In the genomic region with DNA sequence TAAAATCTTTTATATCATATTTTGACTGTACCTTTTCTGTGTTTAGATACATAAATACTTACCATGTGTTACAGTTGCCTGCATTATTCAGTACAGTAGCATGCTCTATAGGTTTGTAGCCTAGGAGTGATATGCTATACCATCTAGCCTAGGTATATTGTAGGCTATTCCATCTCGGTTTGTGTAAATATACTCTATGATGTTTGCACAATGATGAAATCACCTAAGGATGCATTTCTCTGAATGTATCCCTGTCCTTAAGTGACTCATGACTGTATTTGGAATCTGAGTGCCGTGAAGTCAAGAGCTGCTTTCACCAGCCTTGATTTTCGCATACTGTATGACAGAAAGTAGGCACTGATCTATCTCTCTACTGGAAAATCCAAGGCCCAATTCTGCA, we compare ENCODE assay signal across 1 cellular context.
A peak's percentile ranks its signal among the peaks of the same experiment; 100 is the strongest.
TF ChIP-seq lines count a peak whose summit lies in the region.

No MANE protein-coding gene starts in this region.

TF ChIP-seq in HepG2, 621 proteins besides CTCF, POLR2A, EP300 and RAD21 (continued from another document and continues in another):
- TF ChIP-seq ZNF281 (CRISPR knock-in tag; IDR thresholded peaks at IDR 0.05; ENCODE audit: borderline replicate concordance): peak; percentile 9; the same call in 1 of the 2 replicates
- no peak for TF ChIP-seq ZBTB7B (CRISPR knock-in tag; IDR thresholded peaks at IDR 0.05)
- TF ChIP-seq ZKSCAN8 (CRISPR knock-in tag; IDR thresholded peaks at IDR 0.05; ENCODE audit: borderline replicate concordance): peak; percentile 90; the same call in 1 of the 2 replicates
- no peak; the same call in 1 of the 2 replicates for TF ChIP-seq TBX2 (CRISPR knock-in tag; IDR thresholded peaks at IDR 0.05; ENCODE audit: borderline replicate concordance)
- peak; percentile 81; the same call in 1 of the 2 replicates for TF ChIP-seq ZNF12 (CRISPR knock-in tag; IDR thresholded peaks at IDR 0.05)
- TF ChIP-seq TARDBP (CRISPR knock-in tag; IDR thresholded peaks at IDR 0.05): peak; percentile 87
- peak; percentile 76; the same call in 1 of the 2 replicates for TF ChIP-seq HMG20B (CRISPR knock-in tag; conservative IDR thresholded peaks at IDR 0.05)
- peak; percentile 84 for TF ChIP-seq FOXP4 (CRISPR knock-in tag; IDR thresholded peaks at IDR 0.05)
- TF ChIP-seq ATF4 (CRISPR knock-in tag; IDR thresholded peaks at IDR 0.05): peak in 1 of 2 experiments; percentile 93; a peak in 2 of 4 replicates
- TF ChIP-seq KAT8 (CRISPR knock-in tag; IDR thresholded peaks at IDR 0.05): peak; percentile 69; the same call in 1 of the 2 replicates
- TF ChIP-seq, protein P1, sequence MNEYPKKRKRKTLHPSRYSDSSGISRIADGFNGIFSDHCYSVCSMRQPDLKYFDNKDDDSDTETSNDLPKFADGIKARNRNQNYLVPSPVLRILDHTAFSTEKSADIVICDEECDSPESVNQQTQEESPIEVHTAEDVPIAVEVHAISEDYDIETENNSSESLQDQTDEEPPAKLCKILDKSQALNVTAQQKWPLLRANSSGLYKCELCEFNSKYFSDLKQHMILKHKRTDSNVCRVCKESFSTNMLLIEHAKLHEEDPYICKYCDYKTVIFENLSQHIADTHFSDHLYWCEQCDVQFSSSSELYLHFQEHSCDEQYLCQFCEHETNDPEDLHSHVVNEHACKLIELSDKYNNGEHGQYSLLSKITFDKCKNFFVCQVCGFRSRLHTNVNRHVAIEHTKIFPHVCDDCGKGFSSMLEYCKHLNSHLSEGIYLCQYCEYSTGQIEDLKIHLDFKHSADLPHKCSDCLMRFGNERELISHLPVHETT (CRISPR knock-in tag; conservative IDR thresholded peaks at IDR 0.05): 0 out of 2 replicates have a peak, but pooled peaks have one; percentile 33
- TF ChIP-seq ATF3 (CRISPR knock-in tag; IDR thresholded peaks at IDR 0.05): peak; percentile 95
- TF ChIP-seq, protein P2, sequence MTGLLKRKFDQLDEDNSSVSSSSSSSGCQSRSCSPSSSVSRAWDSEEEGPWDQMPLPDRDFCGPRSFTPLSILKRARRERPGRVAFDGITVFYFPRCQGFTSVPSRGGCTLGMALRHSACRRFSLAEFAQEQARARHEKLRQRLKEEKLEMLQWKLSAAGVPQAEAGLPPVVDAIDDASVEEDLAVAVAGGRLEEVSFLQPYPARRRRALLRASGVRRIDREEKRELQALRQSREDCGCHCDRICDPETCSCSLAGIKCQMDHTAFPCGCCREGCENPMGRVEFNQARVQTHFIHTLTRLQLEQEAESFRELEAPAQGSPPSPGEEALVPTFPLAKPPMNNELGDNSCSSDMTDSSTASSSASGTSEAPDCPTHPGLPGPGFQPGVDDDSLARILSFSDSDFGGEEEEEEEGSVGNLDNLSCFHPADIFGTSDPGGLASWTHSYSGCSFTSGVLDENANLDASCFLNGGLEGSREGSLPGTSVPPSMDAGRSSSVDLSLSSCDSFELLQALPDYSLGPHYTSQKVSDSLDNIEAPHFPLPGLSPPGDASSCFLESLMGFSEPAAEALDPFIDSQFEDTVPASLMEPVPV (CRISPR knock-in tag; IDR thresholded peaks at IDR 0.05): no peak
- TF ChIP-seq ZNF335 (CRISPR knock-in tag; IDR thresholded peaks at IDR 0.05): no peak
- 0 out of 2 replicates have a peak, but pooled peaks have one; percentile 38 for TF ChIP-seq SMARCE1 (IDR thresholded peaks at IDR 0.05; ENCODE audit: borderline replicate concordance)
- peak; percentile 74; the same call in 1 of the 2 replicates for TF ChIP-seq ZNF644 (CRISPR knock-in tag; IDR thresholded peaks at IDR 0.05; ENCODE audit: low read depth)
- TF ChIP-seq KLF6 (CRISPR knock-in tag; IDR thresholded peaks at IDR 0.05): 0 out of 2 replicates have a peak, but pooled peaks have one; percentile 37
- TF ChIP-seq, protein P3, sequence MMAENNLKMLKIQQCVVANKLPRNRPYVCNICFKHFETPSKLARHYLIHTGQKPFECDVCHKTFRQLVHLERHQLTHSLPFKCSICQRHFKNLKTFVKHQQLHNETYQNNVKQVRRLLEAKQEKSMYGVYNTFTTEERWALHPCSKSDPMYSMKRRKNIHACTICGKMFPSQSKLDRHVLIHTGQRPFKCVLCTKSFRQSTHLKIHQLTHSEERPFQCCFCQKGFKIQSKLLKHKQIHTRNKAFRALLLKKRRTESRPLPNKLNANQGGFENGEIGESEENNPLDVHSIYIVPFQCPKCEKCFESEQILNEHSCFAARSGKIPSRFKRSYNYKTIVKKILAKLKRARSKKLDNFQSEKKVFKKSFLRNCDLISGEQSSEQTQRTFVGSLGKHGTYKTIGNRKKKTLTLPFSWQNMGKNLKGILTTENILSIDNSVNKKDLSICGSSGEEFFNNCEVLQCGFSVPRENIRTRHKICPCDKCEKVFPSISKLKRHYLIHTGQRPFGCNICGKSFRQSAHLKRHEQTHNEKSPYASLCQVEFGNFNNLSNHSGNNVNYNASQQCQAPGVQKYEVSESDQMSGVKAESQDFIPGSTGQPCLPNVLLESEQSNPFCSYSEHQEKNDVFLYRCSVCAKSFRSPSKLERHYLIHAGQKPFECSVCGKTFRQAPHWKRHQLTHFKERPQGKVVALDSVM (CRISPR knock-in tag; IDR thresholded peaks at IDR 0.05): 0 out of 2 replicates have a peak, but pooled peaks have one; percentile 17
- TF ChIP-seq ZNF749 (CRISPR knock-in tag; IDR thresholded peaks at IDR 0.05; ENCODE audit: borderline replicate concordance): no peak
- peak; percentile 99 for TF ChIP-seq GATAD2A (CRISPR knock-in tag; IDR thresholded peaks at IDR 0.05)
- TF ChIP-seq ARID3A (IDR thresholded peaks at IDR 0.05; ENCODE audit: low read depth, low read length): peak; percentile 91
- peak; percentile 79 for TF ChIP-seq GFI1 (CRISPR knock-in tag; IDR thresholded peaks at IDR 0.05; ENCODE audit: borderline replicate concordance)
- TF ChIP-seq ZSCAN9 (CRISPR knock-in tag; IDR thresholded peaks at IDR 0.05; ENCODE audit: borderline replicate concordance): peak; percentile 84
- TF ChIP-seq THAP11 (CRISPR knock-in tag; IDR thresholded peaks at IDR 0.05): peak; percentile 68; the same call in 1 of the 2 replicates
- TF ChIP-seq SRF (IDR thresholded peaks at IDR 0.05; ENCODE audit: low read depth, low read length): peak; percentile 54; the same call in 1 of the 2 replicates
- peak; percentile 43; the same call in 1 of the 2 replicates for TF ChIP-seq HOXA3 (CRISPR knock-in tag; IDR thresholded peaks at IDR 0.05)
- peak; percentile 40; the same call in 1 of the 2 replicates for TF ChIP-seq JUNB (CRISPR knock-in tag; IDR thresholded peaks at IDR 0.05; ENCODE audit: borderline replicate concordance)
- TF ChIP-seq ZNF782 (CRISPR knock-in tag; IDR thresholded peaks at IDR 0.05; ENCODE audit: borderline replicate concordance): no peak
- TF ChIP-seq, protein P4, sequence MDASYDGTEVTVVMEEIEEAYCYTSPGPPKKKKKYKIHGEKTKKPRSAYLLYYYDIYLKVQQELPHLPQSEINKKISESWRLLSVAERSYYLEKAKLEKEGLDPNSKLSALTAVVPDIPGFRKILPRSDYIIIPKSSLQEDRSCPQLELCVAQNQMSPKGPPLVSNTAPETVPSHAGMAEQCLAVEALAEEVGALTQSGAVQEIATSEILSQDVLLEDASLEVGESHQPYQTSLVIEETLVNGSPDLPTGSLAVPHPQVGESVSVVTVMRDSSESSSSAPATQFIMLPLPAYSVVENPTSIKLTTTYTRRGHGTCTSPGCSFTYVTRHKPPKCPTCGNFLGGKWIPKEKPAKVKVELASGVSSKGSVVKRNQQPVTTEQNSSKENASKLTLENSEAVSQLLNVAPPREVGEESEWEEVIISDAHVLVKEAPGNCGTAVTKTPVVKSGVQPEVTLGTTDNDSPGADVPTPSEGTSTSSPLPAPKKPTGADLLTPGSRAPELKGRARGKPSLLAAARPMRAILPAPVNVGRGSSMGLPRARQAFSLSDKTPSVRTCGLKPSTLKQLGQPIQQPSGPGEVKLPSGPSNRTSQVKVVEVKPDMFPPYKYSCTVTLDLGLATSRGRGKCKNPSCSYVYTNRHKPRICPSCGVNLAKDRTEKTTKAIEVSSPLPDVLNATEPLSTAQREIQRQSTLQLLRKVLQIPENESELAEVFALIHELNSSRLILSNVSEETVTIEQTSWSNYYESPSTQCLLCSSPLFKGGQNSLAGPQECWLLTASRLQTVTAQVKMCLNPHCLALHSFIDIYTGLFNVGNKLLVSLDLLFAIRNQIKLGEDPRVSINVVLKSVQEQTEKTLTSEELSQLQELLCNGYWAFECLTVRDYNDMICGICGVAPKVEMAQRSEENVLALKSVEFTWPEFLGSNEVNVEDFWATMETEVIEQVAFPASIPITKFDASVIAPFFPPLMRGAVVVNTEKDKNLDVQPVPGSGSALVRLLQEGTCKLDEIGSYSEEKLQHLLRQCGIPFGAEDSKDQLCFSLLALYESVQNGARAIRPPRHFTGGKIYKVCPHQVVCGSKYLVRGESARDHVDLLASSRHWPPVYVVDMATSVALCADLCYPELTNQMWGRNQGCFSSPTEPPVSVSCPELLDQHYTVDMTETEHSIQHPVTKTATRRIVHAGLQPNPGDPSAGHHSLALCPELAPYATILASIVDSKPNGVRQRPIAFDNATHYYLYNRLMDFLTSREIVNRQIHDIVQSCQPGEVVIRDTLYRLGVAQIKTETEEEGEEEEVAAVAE (CRISPR knock-in tag; IDR thresholded peaks at IDR 0.05; ENCODE audit: borderline replicate concordance): 0 out of 2 replicates have a peak, but pooled peaks have one; percentile 45
- TF ChIP-seq NR2F1 (CRISPR knock-in tag; IDR thresholded peaks at IDR 0.05): no peak
